ENCODE assay signal across 1 cellular context in genomic region chr5:142141463-142141862, GRCh38.
TF ChIP-seq lines count a peak whose summit lies in the region.

No MANE protein-coding gene starts in this region.

TF ChIP-seq in SK-N-SH treated with all-trans-retinoic acid at 6 μM for 48 hours, 23 proteins besides CTCF, POLR2A, EP300 and RAD21 (continued from another document):
- TF ChIP-seq, protein P1, sequence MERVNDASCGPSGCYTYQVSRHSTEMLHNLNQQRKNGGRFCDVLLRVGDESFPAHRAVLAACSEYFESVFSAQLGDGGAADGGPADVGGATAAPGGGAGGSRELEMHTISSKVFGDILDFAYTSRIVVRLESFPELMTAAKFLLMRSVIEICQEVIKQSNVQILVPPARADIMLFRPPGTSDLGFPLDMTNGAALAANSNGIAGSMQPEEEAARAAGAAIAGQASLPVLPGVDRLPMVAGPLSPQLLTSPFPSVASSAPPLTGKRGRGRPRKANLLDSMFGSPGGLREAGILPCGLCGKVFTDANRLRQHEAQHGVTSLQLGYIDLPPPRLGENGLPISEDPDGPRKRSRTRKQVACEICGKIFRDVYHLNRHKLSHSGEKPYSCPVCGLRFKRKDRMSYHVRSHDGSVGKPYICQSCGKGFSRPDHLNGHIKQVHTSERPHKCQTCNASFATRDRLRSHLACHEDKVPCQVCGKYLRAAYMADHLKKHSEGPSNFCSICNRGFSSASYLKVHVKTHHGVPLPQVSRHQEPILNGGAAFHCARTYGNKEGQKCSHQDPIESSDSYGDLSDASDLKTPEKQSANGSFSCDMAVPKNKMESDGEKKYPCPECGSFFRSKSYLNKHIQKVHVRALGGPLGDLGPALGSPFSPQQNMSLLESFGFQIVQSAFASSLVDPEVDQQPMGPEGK (CRISPR knock-in tag; IDR thresholded peaks at IDR 0.05; ENCODE audit: borderline replicate concordance): no peak
- TF ChIP-seq PPARA (CRISPR knock-in tag; IDR thresholded peaks at IDR 0.05; ENCODE audit: borderline replicate concordance) (no peak), ESRRG (CRISPR knock-in tag; IDR thresholded peaks at IDR 0.05) (no peak), GLIS3 (CRISPR knock-in tag; IDR thresholded peaks at IDR 0.05) (no peak)
